Comparison of ENCODE assay signal across 3 cellular contexts in genomic region chr18:57629399-57629798, GRCh38.
TF ChIP-seq lines count a peak whose summit lies in the region.

No MANE protein-coding gene starts in this region.

TF ChIP-seq in A549, 52 proteins besides CTCF, POLR2A, EP300 and RAD21 (continues in another document):
- TF ChIP-seq TP53 (CRISPR knock-in tag; IDR thresholded peaks at IDR 0.05): no peak
- no peak for TF ChIP-seq EHF (CRISPR knock-in tag; IDR thresholded peaks at IDR 0.05)
- no peak for TF ChIP-seq CBX8 (IDR thresholded peaks at IDR 0.05)
- no peak for TF ChIP-seq TFCP2L1 (CRISPR knock-in tag; IDR thresholded peaks at IDR 0.05)
- no peak for TF ChIP-seq SMC3 (IDR thresholded peaks at IDR 0.05)
- TF ChIP-seq MAZ (IDR thresholded peaks at IDR 0.05; ENCODE audit: borderline replicate concordance, low read depth, low read length): no peak
- TF ChIP-seq EHMT2 (IDR thresholded peaks at IDR 0.05; ENCODE audit: low read depth): no peak
- no peak for TF ChIP-seq NPAS2 (CRISPR knock-in tag; IDR thresholded peaks at IDR 0.05; ENCODE audit: borderline replicate concordance)
- no peak for TF ChIP-seq PBX3 (IDR thresholded peaks at IDR 0.05)
- no peak for TF ChIP-seq CHD4 (IDR thresholded peaks at IDR 0.05; ENCODE audit: borderline replicate concordance)
- TF ChIP-seq, protein P1, sequence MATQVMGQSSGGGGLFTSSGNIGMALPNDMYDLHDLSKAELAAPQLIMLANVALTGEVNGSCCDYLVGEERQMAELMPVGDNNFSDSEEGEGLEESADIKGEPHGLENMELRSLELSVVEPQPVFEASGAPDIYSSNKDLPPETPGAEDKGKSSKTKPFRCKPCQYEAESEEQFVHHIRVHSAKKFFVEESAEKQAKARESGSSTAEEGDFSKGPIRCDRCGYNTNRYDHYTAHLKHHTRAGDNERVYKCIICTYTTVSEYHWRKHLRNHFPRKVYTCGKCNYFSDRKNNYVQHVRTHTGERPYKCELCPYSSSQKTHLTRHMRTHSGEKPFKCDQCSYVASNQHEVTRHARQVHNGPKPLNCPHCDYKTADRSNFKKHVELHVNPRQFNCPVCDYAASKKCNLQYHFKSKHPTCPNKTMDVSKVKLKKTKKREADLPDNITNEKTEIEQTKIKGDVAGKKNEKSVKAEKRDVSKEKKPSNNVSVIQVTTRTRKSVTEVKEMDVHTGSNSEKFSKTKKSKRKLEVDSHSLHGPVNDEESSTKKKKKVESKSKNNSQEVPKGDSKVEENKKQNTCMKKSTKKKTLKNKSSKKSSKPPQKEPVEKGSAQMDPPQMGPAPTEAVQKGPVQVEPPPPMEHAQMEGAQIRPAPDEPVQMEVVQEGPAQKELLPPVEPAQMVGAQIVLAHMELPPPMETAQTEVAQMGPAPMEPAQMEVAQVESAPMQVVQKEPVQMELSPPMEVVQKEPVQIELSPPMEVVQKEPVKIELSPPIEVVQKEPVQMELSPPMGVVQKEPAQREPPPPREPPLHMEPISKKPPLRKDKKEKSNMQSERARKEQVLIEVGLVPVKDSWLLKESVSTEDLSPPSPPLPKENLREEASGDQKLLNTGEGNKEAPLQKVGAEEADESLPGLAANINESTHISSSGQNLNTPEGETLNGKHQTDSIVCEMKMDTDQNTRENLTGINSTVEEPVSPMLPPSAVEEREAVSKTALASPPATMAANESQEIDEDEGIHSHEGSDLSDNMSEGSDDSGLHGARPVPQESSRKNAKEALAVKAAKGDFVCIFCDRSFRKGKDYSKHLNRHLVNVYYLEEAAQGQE (IDR thresholded peaks at IDR 0.05): no peak
- TF ChIP-seq, protein P2, sequence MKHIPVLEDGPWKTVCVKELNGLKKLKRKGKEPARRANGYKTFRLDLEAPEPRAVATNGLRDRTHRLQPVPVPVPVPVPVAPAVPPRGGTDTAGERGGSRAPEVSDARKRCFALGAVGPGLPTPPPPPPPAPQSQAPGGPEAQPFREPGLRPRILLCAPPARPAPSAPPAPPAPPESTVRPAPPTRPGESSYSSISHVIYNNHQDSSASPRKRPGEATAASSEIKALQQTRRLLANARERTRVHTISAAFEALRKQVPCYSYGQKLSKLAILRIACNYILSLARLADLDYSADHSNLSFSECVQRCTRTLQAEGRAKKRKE (CRISPR knock-in tag; IDR thresholded peaks at IDR 0.05; ENCODE audit: low read depth): no peak
- no peak for TF ChIP-seq CHD2 (IDR thresholded peaks at IDR 0.05; ENCODE audit: low read length, partially characterized antibody)
- no peak for TF ChIP-seq BCL3 (IDR thresholded peaks at IDR 0.05)
- no peak for TF ChIP-seq ZC3H11A (IDR thresholded peaks at IDR 0.05)
- no peak for TF ChIP-seq HEYL (CRISPR knock-in tag; IDR thresholded peaks at IDR 0.05)

TF ChIP-seq in GM23338, 12 proteins besides CTCF, POLR2A, EP300 and RAD21:
- TF ChIP-seq ZNF331 (CRISPR knock-in tag; IDR thresholded peaks at IDR 0.05; ENCODE audit: low read depth) (no peak), NANOG (IDR thresholded peaks at IDR 0.05; ENCODE audit: borderline replicate concordance) (no peak), POLR2AphosphoS5 (IDR thresholded peaks at IDR 0.05; ENCODE audit: low read depth) (no peak)
- TF ChIP-seq, protein P3, sequence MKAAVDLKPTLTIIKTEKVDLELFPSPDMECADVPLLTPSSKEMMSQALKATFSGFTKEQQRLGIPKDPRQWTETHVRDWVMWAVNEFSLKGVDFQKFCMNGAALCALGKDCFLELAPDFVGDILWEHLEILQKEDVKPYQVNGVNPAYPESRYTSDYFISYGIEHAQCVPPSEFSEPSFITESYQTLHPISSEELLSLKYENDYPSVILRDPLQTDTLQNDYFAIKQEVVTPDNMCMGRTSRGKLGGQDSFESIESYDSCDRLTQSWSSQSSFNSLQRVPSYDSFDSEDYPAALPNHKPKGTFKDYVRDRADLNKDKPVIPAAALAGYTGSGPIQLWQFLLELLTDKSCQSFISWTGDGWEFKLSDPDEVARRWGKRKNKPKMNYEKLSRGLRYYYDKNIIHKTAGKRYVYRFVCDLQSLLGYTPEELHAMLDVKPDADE (IDR thresholded peaks at IDR 0.05): no peak
- TF ChIP-seq, protein P1 (IDR thresholded peaks at IDR 0.05; ENCODE audit: unreplicated experiment): no peak

TF ChIP-seq in K562, 482 proteins besides CTCF, POLR2A, EP300 and RAD21:
- TF ChIP-seq THRAP3 (IDR thresholded peaks at IDR 0.05; ENCODE audit: borderline replicate concordance) (no peak), NFIC (IDR thresholded peaks at IDR 0.05) (no peak), MCM7 (IDR thresholded peaks at IDR 0.05) (no peak), CREB5 (CRISPR knock-in tag; IDR thresholded peaks at IDR 0.05) (no peak), ATF1 (CRISPR knock-in tag; IDR thresholded peaks at IDR 0.05) (no peak), ATF1 (tag; IDR thresholded peaks at IDR 0.05) (no peak), HNRNPH1 (optimal IDR thresholded peaks at IDR 0.05; ENCODE audit: low read depth, low read length) (no peak), ZBED1 (IDR thresholded peaks at IDR 0.05) (no peak), LEF1 (IDR thresholded peaks at IDR 0.05) (no peak), CBX1 (IDR thresholded peaks at IDR 0.05; ENCODE audit: low read depth) (no peak), CBFA2T2 (conservative IDR thresholded peaks at IDR 0.05) (no peak), HNRNPUL1 (IDR thresholded peaks at IDR 0.05; ENCODE audit: low read length) (no peak), GATAD2B (IDR thresholded peaks at IDR 0.05; ENCODE audit: borderline replicate concordance) (no peak), SRSF3 (IDR thresholded peaks at IDR 0.05; ENCODE audit: insufficient read depth, low read length) (no peak), ZSCAN29 (IDR thresholded peaks at IDR 0.05) (no peak), GTF2F1 (IDR thresholded peaks at IDR 0.05; ENCODE audit: low read depth, low read length) (no peak), CREM (IDR thresholded peaks at IDR 0.05; ENCODE audit: low read depth) (no peak)
- TF ChIP-seq, protein P4, sequence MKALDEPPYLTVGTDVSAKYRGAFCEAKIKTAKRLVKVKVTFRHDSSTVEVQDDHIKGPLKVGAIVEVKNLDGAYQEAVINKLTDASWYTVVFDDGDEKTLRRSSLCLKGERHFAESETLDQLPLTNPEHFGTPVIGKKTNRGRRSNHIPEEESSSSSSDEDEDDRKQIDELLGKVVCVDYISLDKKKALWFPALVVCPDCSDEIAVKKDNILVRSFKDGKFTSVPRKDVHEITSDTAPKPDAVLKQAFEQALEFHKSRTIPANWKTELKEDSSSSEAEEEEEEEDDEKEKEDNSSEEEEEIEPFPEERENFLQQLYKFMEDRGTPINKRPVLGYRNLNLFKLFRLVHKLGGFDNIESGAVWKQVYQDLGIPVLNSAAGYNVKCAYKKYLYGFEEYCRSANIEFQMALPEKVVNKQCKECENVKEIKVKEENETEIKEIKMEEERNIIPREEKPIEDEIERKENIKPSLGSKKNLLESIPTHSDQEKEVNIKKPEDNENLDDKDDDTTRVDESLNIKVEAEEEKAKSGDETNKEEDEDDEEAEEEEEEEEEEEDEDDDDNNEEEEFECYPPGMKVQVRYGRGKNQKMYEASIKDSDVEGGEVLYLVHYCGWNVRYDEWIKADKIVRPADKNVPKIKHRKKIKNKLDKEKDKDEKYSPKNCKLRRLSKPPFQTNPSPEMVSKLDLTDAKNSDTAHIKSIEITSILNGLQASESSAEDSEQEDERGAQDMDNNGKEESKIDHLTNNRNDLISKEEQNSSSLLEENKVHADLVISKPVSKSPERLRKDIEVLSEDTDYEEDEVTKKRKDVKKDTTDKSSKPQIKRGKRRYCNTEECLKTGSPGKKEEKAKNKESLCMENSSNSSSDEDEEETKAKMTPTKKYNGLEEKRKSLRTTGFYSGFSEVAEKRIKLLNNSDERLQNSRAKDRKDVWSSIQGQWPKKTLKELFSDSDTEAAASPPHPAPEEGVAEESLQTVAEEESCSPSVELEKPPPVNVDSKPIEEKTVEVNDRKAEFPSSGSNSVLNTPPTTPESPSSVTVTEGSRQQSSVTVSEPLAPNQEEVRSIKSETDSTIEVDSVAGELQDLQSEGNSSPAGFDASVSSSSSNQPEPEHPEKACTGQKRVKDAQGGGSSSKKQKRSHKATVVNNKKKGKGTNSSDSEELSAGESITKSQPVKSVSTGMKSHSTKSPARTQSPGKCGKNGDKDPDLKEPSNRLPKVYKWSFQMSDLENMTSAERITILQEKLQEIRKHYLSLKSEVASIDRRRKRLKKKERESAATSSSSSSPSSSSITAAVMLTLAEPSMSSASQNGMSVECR (CRISPR knock-in tag; IDR thresholded peaks at IDR 0.05): no peak
- TF ChIP-seq, protein P5, sequence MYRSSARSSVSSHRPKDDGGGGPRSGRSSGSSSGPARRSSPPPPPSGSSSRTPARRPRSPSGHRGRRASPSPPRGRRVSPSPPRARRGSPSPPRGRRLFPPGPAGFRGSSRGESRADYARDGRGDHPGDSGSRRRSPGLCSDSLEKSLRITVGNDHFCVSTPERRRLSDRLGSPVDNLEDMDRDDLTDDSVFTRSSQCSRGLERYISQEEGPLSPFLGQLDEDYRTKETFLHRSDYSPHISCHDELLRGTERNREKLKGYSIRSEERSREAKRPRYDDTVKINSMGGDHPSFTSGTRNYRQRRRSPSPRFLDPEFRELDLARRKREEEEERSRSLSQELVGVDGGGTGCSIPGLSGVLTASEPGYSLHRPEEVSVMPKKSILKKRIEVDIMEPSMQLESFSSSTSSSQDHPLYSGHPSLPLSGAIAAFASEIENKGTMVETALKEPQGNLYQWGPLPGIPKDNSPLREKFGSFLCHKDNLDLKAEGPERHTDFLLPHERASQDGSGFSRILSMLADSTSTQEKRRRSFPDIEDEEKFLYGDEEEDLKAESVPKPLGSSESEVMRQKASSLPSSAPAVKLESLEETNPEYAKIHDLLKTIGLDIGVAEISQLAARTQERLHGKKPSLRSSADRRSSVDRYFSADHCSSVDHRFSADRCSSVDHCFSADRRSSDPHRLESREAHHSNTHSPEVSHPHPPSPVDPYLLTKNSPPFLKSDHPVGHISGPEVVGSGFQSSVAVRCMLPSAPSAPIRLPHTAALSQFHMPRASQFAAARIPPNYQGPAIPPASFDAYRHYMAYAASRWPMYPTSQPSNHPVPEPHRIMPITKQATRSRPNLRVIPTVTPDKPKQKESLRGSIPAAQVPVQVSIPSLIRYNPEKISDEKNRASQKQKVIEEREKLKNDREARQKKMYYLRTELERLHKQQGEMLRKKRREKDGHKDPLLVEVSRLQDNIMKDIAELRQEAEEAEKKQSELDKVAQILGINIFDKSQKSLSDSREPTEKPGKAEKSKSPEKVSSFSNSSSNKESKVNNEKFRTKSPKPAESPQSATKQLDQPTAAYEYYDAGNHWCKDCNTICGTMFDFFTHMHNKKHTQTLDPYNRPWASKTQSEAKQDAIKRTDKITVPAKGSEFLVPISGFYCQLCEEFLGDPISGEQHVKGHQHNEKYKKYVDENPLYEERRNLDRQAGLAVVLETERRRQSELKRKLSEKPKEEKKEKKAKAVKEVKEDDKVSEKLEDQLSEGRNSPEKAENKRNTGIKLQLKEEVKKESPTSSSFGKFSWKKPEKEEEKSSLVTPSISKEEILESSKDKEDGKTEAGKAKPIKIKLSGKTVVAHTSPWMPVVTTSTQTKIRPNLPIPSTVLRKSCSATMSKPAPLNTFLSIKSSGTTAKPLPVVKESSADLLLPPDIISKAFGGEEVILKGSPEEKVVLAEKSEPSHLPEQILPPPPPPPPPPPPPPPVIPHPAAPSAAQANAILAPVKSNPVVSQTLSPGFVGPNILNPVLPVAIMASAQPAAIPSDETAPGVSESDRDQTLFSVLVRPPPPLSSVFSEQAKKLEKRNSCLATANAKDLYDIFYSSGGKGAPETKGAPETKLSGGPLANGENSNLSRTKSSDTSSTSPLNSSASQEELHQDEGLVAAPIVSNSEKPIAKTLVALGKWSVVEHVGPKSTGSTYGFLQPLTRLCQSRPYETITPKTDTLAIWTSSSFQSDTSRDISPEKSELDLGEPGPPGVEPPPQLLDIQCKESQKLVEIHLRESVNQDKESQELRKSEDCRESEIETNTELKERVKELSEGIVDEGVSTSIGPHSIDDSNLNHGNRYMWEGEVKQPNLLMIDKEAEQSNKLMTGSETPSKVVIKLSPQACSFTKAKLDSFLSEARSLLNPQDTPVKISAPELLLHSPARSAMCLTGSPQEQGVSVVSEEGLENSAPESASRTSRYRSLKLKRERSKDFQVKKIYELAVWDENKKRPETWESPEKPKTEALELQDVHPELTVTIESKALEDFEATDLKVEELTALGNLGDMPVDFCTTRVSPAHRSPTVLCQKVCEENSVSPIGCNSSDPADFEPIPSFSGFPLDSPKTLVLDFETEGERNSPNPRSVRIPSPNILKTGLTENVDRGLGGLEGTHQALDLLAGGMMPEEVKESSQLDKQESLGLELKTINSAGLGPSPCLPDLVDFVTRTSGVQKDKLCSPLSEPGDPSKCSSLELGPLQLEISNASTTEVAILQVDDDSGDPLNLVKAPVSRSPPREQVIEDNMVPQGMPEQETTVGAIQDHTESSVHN (IDR thresholded peaks at IDR 0.05; ENCODE audit: borderline replicate concordance in 1 of 2, low read depth in 1 of 2): no peak
